In the genomic region with DNA sequence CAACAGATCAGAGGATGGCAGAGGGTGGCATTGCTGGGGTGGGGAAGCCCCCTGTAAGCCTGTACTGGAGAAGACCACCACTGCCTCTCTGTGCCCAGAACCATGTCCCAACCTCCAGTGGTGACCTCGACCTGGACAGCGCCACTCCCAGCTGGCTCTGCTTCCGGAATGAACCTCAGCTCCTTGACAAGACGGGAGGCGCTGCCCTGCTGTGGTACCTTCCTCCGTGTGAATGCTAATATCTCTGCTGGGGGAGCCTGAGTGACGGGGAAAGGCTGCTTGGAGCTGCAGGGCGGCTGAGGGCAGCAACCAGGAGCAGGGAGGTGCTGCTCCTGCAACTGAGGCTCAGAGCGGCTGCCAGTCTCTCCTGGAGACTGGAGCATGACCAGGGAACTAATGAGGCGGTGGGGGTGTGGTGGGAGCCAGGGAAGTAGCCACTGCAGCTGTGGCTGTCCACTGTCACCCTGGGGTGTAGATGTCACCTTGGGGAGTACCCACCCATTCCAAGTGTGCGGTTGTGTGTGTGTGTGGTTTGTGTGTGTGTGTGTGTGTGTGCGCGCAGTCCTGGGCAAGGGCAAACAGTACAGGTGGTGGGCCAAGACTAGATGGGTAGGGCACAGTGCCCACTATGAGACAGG, we compare ENCODE assay signal across 17 cellular contexts. TPM values are rescaled to one million over a fixed set of nuclear protein-coding genes. Genes with fewer than 3 reads are reported as not detected.
DNase-seq lines count a peak whose midpoint lies in the region; ATAC-seq and TF ChIP-seq lines count a peak whose summit lies in the region.
"Had no signal": no experiment of that assay in that cellular context is flagged by ENCODE, and none has a peak within 500 bp of the region (broad histone marks: within the 10 kb centered on the region; RNA-seq: fewer than 3 reads in every experiment).

No MANE protein-coding gene starts in this region.

- no peaks in the 10 kb centered on the region for H3K36me3 ChIP-seq in RWPE2 (ENCODE audit: low read depth)
- H3K36me3 ChIP-seq: left lung, tibial artery had no signal

- peak overlapping the region; percentile 19 for H3K27ac ChIP-seq in C4-2B
- H3K27ac ChIP-seq in RWPE2 (ENCODE audit: poor library complexity, severe bottlenecking), result peak overlapping the region; percentile 88
- H3K27ac ChIP-seq in epithelial cell of prostate, result peak overlapping the region; percentile 90
- H3K27ac ChIP-seq: esophagus muscularis mucosa, tibial artery had no signal

- peaks cover 30% of the 10 kb centered on the region for H3K4me1 Mint-ChIP-seq in neural crest cell
- peaks cover 3% of the 10 kb centered on the region for H3K4me1 Mint-ChIP-seq in activated CD4-positive, alpha-beta memory T cell treated with anti-CD3 and anti-CD28 coated beads, Interleukin-2, amount 10 ng/mL, durations not matched to agents 7 days and 5 days

- no peak for DNase-seq in RWPE2 (ENCODE audit: low spot score)
- no peak for DNase-seq in epithelial cell of prostate (ENCODE audit: low read depth, low spot score)
- DNase-seq in neural crest cell (ENCODE audit: low read depth, low spot score), result no peak
- no peak for DNase-seq in activated CD4-positive, alpha-beta memory T cell treated with anti-CD3 and anti-CD28 coated beads, Interleukin-2, amount 10 ng/mL, durations not matched to agents 7 days and 5 days
- DNase-seq in glomerular visceral epithelial cell (ENCODE audit: extremely low spot score), result no peak
- DNase-seq: activated CD4-positive, alpha-beta T cell treated with anti-CD3 and anti-CD28 coated beads, Interleukin-2, amount 10 ng/mL, durations not matched to agents 24 days and 14 days; activated naive CD4-positive, alpha-beta T cell treated with Interleukin-2 at 50 U/mL for 16 hours; hippocampal formation; NCI-H1092 had no signal

- no peaks in the 10 kb centered on the region for H3K36me3 Mint-ChIP-seq in neural crest cell (ENCODE audit: low read depth)
- H3K36me3 Mint-ChIP-seq in activated CD4-positive, alpha-beta memory T cell treated with anti-CD3 and anti-CD28 coated beads, Interleukin-2, amount 10 ng/mL, durations not matched to agents 7 days and 5 days (ENCODE audit: low read depth), result no peaks in the 10 kb centered on the region

- peaks cover 10% of the 10 kb centered on the region for H3K27me3 Mint-ChIP-seq in neural crest cell (ENCODE audit: low read depth)
- H3K27me3 Mint-ChIP-seq in activated CD4-positive, alpha-beta memory T cell treated with anti-CD3 and anti-CD28 coated beads, Interleukin-2, amount 10 ng/mL, durations not matched to agents 7 days and 5 days, result peaks cover 17% of the 10 kb centered on the region

- no peak overlapping the region for H3K4me3 ChIP-seq in RWPE2 (ENCODE audit: severe bottlenecking)
- H3K4me3 ChIP-seq: esophagus muscularis mucosa, GM12878, K562, left lung, tibial artery had no signal

- ATAC-seq in RWPE2 (ENCODE audit: low read depth) (no peak), GM19351 (IDR thresholded peaks at IDR 0.05; ENCODE audit: unreplicated experiment) (no peak), GM18909 (IDR thresholded peaks at IDR 0.05; ENCODE audit: poor library complexity, unreplicated experiment) (no peak)
- ATAC-seq: left lung had no signal

- peak overlapping the region; percentile 76 for H3K27ac Mint-ChIP-seq in neural crest cell (ENCODE audit: unreplicated experiment)
- H3K27ac Mint-ChIP-seq in activated CD4-positive, alpha-beta memory T cell treated with anti-CD3 and anti-CD28 coated beads, Interleukin-2, amount 10 ng/mL, durations not matched to agents 7 days and 5 days, result no peak overlapping the region
- H3K27ac Mint-ChIP-seq: activated CD4-positive, alpha-beta T cell treated with anti-CD3 and anti-CD28 coated beads, Interleukin-2, amount 10 ng/mL, durations not matched to agents 24 days and 14 days had no signal

- POLR2A ChIA-PET in activated CD4-positive, alpha-beta memory T cell treated with anti-CD3 and anti-CD28 coated beads, Interleukin-2, amount 10 ng/mL, durations not matched to agents 7 days and 5 days (lab: Charles Lee), result interaction anchor here (1.0 to 1.5 kb wide), 5 partner anchors 9 to 162 kb away, joined by 3 to 4 read pairs (median 4); a partner anchor contains a TSS

- TF ChIP-seq CTCF in C4-2B (conservative IDR thresholded peaks at IDR 0.05), result no peak
- no peak for TF ChIP-seq CTCF in RWPE2 (IDR thresholded peaks at IDR 0.05; ENCODE audit: poor library complexity, severe bottlenecking)
- TF ChIP-seq CTCF in neural crest cell (conservative IDR thresholded peaks at IDR 0.05), result no peak

- peaks cover 41% of the 10 kb centered on the region for H3K4me1 ChIP-seq in RWPE2 (ENCODE audit: insufficient read depth, poor library complexity, severe bottlenecking)

- CTCF ChIA-PET in activated CD4-positive, alpha-beta memory T cell treated with anti-CD3 and anti-CD28 coated beads, Interleukin-2, amount 10 ng/mL, durations not matched to agents 7 days and 5 days (lab: Charles Lee), result interaction anchor here (0.8 to 2.2 kb wide), 9 partner anchors 10 to 135 kb away, joined by 3 to 19 read pairs (median 4); a partner anchor contains a TSS

- no peak overlapping the region for H3K4me3 Mint-ChIP-seq in neural crest cell
- H3K4me3 Mint-ChIP-seq in activated CD4-positive, alpha-beta memory T cell treated with anti-CD3 and anti-CD28 coated beads, Interleukin-2, amount 10 ng/mL, durations not matched to agents 7 days and 5 days, result no peak overlapping the region
- H3K4me3 Mint-ChIP-seq: activated CD4-positive, alpha-beta T cell treated with anti-CD3 and anti-CD28 coated beads, Interleukin-2, amount 10 ng/mL, durations not matched to agents 24 days and 14 days had no signal

- H3K9me3 Mint-ChIP-seq in neural crest cell, result no peaks in the 10 kb centered on the region
- no peaks in the 10 kb centered on the region for H3K9me3 Mint-ChIP-seq in activated CD4-positive, alpha-beta memory T cell treated with anti-CD3 and anti-CD28 coated beads, Interleukin-2, amount 10 ng/mL, durations not matched to agents 7 days and 5 days
- H3K9me3 Mint-ChIP-seq: activated CD4-positive, alpha-beta T cell treated with anti-CD3 and anti-CD28 coated beads, Interleukin-2, amount 10 ng/mL, durations not matched to agents 24 days and 14 days had no signal

- no peaks in the 10 kb centered on the region for H3K27me3 ChIP-seq in RWPE2 (ENCODE audit: insufficient read depth, poor library complexity, severe bottlenecking)

- H3K9me3 ChIP-seq in RWPE2 (ENCODE audit: severe bottlenecking), result no peaks in the 10 kb centered on the region
- H3K9me3 ChIP-seq: esophagus muscularis mucosa, left lung, tibial artery had no signal

RNA-seq across cellular contexts. Expression of a gene that starts 6.2 kb away (rescaled TPM):
- 0.41 and 0.75 TPM in 2 replicates for total RNA-seq in neural crest cell
- total RNA-seq in activated CD4-positive, alpha-beta memory T cell treated with anti-CD3 and anti-CD28 coated beads, Interleukin-2, amount 10 ng/mL, durations not matched to agents 7 days and 5 days, result not detected
- total RNA-seq: activated CD4-positive, alpha-beta T cell treated with anti-CD3 and anti-CD28 coated beads, Interleukin-2, amount 10 ng/mL, durations not matched to agents 24 days and 14 days; K562 had no signal

RNA-seq across cellular contexts. Expression of a gene that starts 8.5 kb away (rescaled TPM):
- total RNA-seq in neural crest cell, result 8.6 and 8.7 TPM in 2 replicates
- total RNA-seq in activated CD4-positive, alpha-beta memory T cell treated with anti-CD3 and anti-CD28 coated beads, Interleukin-2, amount 10 ng/mL, durations not matched to agents 7 days and 5 days, result not detected
- total RNA-seq: activated CD4-positive, alpha-beta T cell treated with anti-CD3 and anti-CD28 coated beads, Interleukin-2, amount 10 ng/mL, durations not matched to agents 24 days and 14 days had no signal

RNA-seq across cellular contexts. Expression of a gene that starts 39.6 kb away (rescaled TPM):
- total RNA-seq in neural crest cell, result 4.5 and 5.1 TPM in 2 replicates
- under 1 TPM; 0.25 to 0.65 TPM for total RNA-seq in activated CD4-positive, alpha-beta memory T cell treated with anti-CD3 and anti-CD28 coated beads, Interleukin-2, amount 10 ng/mL, durations not matched to agents 7 days and 5 days
- total RNA-seq: activated CD4-positive, alpha-beta T cell treated with anti-CD3 and anti-CD28 coated beads, Interleukin-2, amount 10 ng/mL, durations not matched to agents 24 days and 14 days; K562 had no signal

RNA-seq across cellular contexts. Expression of a gene that starts 44.8 kb away (rescaled TPM):
- total RNA-seq in neural crest cell, result 2.0 and 3.6 TPM in 2 replicates
- total RNA-seq in activated CD4-positive, alpha-beta memory T cell treated with anti-CD3 and anti-CD28 coated beads, Interleukin-2, amount 10 ng/mL, durations not matched to agents 7 days and 5 days, result 10 to 100 TPM; 33.2 to 33.8 TPM

Comparison
In these comparisons a context has a peak if more than half of its experiments do, and no peak if none do; other contexts are left out.
1. H3K27ac ChIP-seq: peak in every context shown above with its lines; median percentile 90 in epithelial cell of prostate; 88 in RWPE2; 19 in C4-2B.